8 cellular contexts compared by ENCODE assay signal in the genomic region with DNA sequence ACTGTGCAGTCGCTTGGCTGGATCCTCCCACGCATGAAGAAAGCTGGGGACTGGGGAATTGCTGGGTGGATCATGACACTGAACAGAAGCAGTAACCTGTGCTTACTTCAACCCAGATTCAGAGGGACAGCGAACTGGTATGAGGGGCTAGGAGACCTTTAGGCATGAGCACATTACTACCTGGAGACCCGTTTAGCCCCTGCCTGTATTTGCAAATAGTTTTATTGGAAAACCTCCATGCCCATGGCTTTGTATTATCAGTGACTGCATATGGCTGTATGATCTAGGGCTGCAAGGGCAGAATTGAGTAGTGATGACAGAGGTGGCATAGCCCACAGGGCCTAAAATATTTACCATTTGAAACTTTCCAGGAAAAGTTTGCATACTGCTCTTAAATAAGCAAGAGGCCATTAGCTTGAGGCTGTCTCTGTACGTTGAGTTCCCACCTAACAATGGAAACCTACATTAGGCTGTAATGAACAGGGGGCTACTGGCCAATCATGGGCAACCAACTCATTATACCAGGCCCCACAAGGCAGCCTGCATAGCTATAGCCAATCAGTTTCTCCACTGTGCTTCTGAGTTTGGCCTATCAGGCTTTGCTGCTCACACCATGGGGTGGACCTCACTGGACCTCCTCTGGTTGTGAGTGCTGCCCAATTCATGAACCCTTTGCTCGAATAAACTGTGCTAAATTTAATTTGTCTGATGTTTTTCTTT. TPM values are rescaled to one million over a fixed set of nuclear protein-coding genes. Genes with fewer than 3 reads are reported as not detected.
DNase-seq lines count a peak whose midpoint lies in the region; ATAC-seq and TF ChIP-seq lines count a peak whose summit lies in the region.

No MANE protein-coding gene starts in this region.

- peak; percentile 46 for DNase-seq in GM13977 (ENCODE audit: low spot score)
- no peak for DNase-seq in colonic mucosa
- DNase-seq in neuronal stem cell (ENCODE audit: low spot score): no peak
- no peak for DNase-seq in NOMO-1 treated with DMSO at 0.1 percent for 48 hours (lab: John Stamatoyannopoulos, UW; ENCODE audit: unreplicated experiment)
- DNase-seq in midbrain (lab: John Stamatoyannopoulos, UW): no peak
- no peak for DNase-seq in NCI-H187 (lab: John Stamatoyannopoulos, UW)

- H3K27ac ChIP-seq in HUES64 (ENCODE audit: low read depth, low read length) (no peak overlapping the region), colonic mucosa (no peak overlapping the region), neuronal stem cell (replicated peaks; ENCODE audit: low read length) (no peak overlapping the region)

- ATAC-seq in GM18520 (IDR thresholded peaks at IDR 0.05; ENCODE audit: unreplicated experiment): no peak

- peak overlapping the region; percentile 88 for H3K18ac ChIP-seq in neuronal stem cell (ENCODE audit: low read length)

- H3K9me3 ChIP-seq in HUES64 (ENCODE audit: insufficient read depth, low read depth, low read length) (0 out of 2 replicates have a peak, but pooled peaks cover 7% of the 10 kb centered on the region), colonic mucosa (no peaks in the 10 kb centered on the region), neuronal stem cell (replicated peaks in 1 of 2; ENCODE audit: control insufficient read depth in 2 of 2, insufficient read depth in 1 of 2, low read depth in 1 of 2, low read length in 2 of 2) (peaks cover 5 to 10% of the 10 kb centered on the region in 2 donors)

- WGBS in HUES64: 59% methylated on average over 6 of the region's 6 CpGs
- WGBS in neuronal stem cell (ENCODE audit: extremely low coverage in 2 of 2, insufficient read length in 2 of 2, insufficient replicate concordance in 1 of 2), 2 donors: no CpG with 5 or more reads among the region's 6 CpGs

- H2BK15ac ChIP-seq in neuronal stem cell (ENCODE audit: low read length): no peak overlapping the region

- intact Hi-C loops in colonic mucosa (cut with DNase I): no loop called here

- peaks cover 30% of the 10 kb centered on the region for H3K4me1 ChIP-seq in HUES64 (ENCODE audit: insufficient read depth, low read length)
- no peaks in the 10 kb centered on the region for H3K4me1 ChIP-seq in colonic mucosa
- peaks cover 0 to 2% of the 10 kb centered on the region in 2 donors for H3K4me1 ChIP-seq in neuronal stem cell (ENCODE audit: control insufficient read depth in 2 of 2, insufficient read depth in 1 of 2, low read depth in 1 of 2, low read length in 2 of 2)

- H3K27me3 ChIP-seq in HUES64 (ENCODE audit: insufficient read depth, low read length) (peaks cover 47% of the 10 kb centered on the region), colonic mucosa (peaks cover 7% of the 10 kb centered on the region), neuronal stem cell (ENCODE audit: control insufficient read depth in 3 of 3, insufficient read depth in 3 of 3, low read depth in 1 of 3, low read length in 3 of 3) (peaks cover 0 to 70% (median 2%) of the 10 kb centered on the region in 3 experiments)

- no peak overlapping the region for H2BK120ac ChIP-seq in neuronal stem cell (ENCODE audit: low read depth, low read length)

- no peaks in the 10 kb centered on the region for H3K79me1 ChIP-seq in neuronal stem cell (ENCODE audit: low read depth, low read length)

- H3K23ac ChIP-seq in neuronal stem cell (ENCODE audit: low read depth, low read length, poor library complexity): no peak overlapping the region

- H3K36me3 ChIP-seq in HUES64 (ENCODE audit: insufficient read depth, low read length) (peaks cover 3% of the 10 kb centered on the region; the same call in 1 of the 2 replicates), colonic mucosa (no peaks in the 10 kb centered on the region), neuronal stem cell (replicated peaks in 1 of 2; ENCODE audit: control insufficient read depth in 2 of 2, insufficient read depth in 2 of 2, low read length in 2 of 2) (peaks cover 0 to 4% of the 10 kb centered on the region in 2 donors)

- H2BK12ac ChIP-seq in neuronal stem cell (ENCODE audit: low read length): no peak overlapping the region

- H3K4me3 ChIP-seq in HUES64 (ENCODE audit: low read length) (peak overlapping the region; percentile 70), colonic mucosa (peak overlapping the region; percentile 23), neuronal stem cell (ENCODE audit: low read length in 2 of 2) (peak overlapping the region in 1 of 2 donors; percentile 87)

- in situ Hi-C loops in GM13977 (cut with MboI; ENCODE audit: low pct_unique_long_range_greater_than_20kb, low sequenced_read_pairs, unreplicated experiment): no loop called here

- no peak overlapping the region for H4K8ac ChIP-seq in neuronal stem cell (ENCODE audit: low read depth, low read length)

- TF ChIP-seq CTCF in GM13977 (IDR thresholded peaks at IDR 0.05; ENCODE audit: extremely low read depth, insufficient read depth, missing control alignments) (no peak), colonic mucosa (IDR thresholded peaks at IDR 0.05) (no peak)

- no peak overlapping the region for H2AK5ac ChIP-seq in neuronal stem cell (ENCODE audit: low read depth, low read length)

- no peak overlapping the region for H3K14ac ChIP-seq in neuronal stem cell (ENCODE audit: low read length)

- H3K4me2 ChIP-seq in neuronal stem cell (ENCODE audit: insufficient read depth, low read length, poor library complexity, severe bottlenecking): peak overlapping the region; percentile 88

- H2BK5ac ChIP-seq in neuronal stem cell (ENCODE audit: low read length): no peak overlapping the region

- H3K4ac ChIP-seq in neuronal stem cell (ENCODE audit: low read length): no peak overlapping the region

- no peak overlapping the region for H3K9ac ChIP-seq in HUES64 (ENCODE audit: low read depth, low read length)
- no peak overlapping the region for H3K9ac ChIP-seq in colonic mucosa (ENCODE audit: low read depth in 2 of 2, low read length in 2 of 2)
- H3K9ac ChIP-seq in neuronal stem cell (ENCODE audit: low read depth, low read length, poor library complexity): no peak overlapping the region

- no peak overlapping the region for H4K91ac ChIP-seq in neuronal stem cell (ENCODE audit: low read depth, low read length, poor library complexity)

- peak overlapping the region; percentile 82 for H2AFZ ChIP-seq in neuronal stem cell (ENCODE audit: low read length)

RNA-seq across cellular contexts. Expression of a gene that starts 0.6 kb away (rescaled TPM):
- 1.4 TPM for polyA plus RNA-seq in HUES64 (2013, experiment 1 of 2)
- 0.70 TPM for polyA plus RNA-seq in HUES64 (2013, experiment 2 of 2)
- total RNA-seq in colonic mucosa: 1 to 10 TPM in 1 of 2 donors, under 1 TPM in 1; 0.94 to 3.5 TPM
- 2.8 TPM for polyA plus RNA-seq in neuronal stem cell (2013, experiment 1 of 2)
- polyA plus RNA-seq in neuronal stem cell (2013, experiment 2 of 2): 3.3 TPM
